Comparison of ENCODE assay signal across 8 cellular contexts in the genomic region with DNA sequence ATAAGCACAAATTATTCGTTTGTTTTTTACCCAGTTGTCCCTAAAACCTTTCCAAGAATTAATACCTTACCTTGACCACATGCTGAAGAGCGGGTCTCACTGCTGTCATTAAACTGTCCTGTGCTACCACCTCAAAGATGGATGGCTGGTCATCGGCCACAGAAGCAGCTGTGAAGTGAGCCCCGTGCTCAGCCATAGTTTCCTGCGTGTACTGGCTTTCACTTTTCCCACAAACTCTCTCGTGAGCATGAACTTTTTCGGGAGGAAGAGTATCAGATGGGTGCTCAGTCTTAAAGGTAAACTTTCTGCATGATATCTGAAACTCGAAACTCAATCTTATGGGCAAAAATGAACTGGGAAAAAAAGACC. TPM values are rescaled to one million over a fixed set of nuclear protein-coding genes. Genes with fewer than 3 reads are reported as not detected.
DNase-seq lines count a peak whose midpoint lies in the region; ATAC-seq and TF ChIP-seq lines count a peak whose summit lies in the region.

No MANE protein-coding gene starts in this region.

- H3K36me3 Mint-ChIP-seq in activated naive CD4-positive, alpha-beta T cell treated with anti-CD3 and anti-CD28 coated beads, Interleukin-2, amount 10 ng/mL, durations not matched to agents 7 days and 5 days = peaks cover 14% of the 10 kb centered on the region

- H3K36me3 ChIP-seq in right atrium auricular region = peaks cover 13% of the 10 kb centered on the region

- H3K4me3 ChIP-seq in right atrium auricular region (peak overlapping the region; percentile 61 to 72), skin epidermis (peak overlapping the region; percentile 49 to 81 (median 66))

- no peak for ATAC-seq in GM18867 (IDR thresholded peaks at IDR 0.05; ENCODE audit: unreplicated experiment)
- ATAC-seq in GM21786 (IDR thresholded peaks at IDR 0.05; ENCODE audit: unreplicated experiment) = no peak
- no peak for ATAC-seq in HG03095 (IDR thresholded peaks at IDR 0.05; ENCODE audit: unreplicated experiment)

- H3K27me3 Mint-ChIP-seq in activated naive CD4-positive, alpha-beta T cell treated with anti-CD3 and anti-CD28 coated beads, Interleukin-2, amount 10 ng/mL, durations not matched to agents 7 days and 5 days = peaks cover 4% of the 10 kb centered on the region

- H3K4me1 ChIP-seq in right atrium auricular region = peaks cover 0 to 18% of the 10 kb centered on the region in 2 donors

- TF ChIP-seq CTCF in right atrium auricular region (IDR thresholded peaks at IDR 0.05) = no peak

- H3K27ac ChIP-seq in right atrium auricular region (peak overlapping the region; percentile 89 to 95), skin epidermis (peak overlapping the region in 20 of 21 experiments; percentile 72 to 97 (median 89))

- peak overlapping the region; percentile 99 for H3K27ac Mint-ChIP-seq in activated naive CD4-positive, alpha-beta T cell treated with anti-CD3 and anti-CD28 coated beads, Interleukin-2, amount 10 ng/mL, durations not matched to agents 7 days and 5 days

- no peaks in the 10 kb centered on the region for H3K27me3 ChIP-seq in right atrium auricular region

- CTCF ChIA-PET in activated naive CD4-positive, alpha-beta T cell treated with anti-CD3 and anti-CD28 coated beads, Interleukin-2, amount 10 ng/mL, durations not matched to agents 7 days and 5 days (lab: Charles Lee) = interaction anchor here (0.9 to 2.2 kb wide), 6 partner anchors 9 to 43 kb away, joined by 3 to 10 read pairs (median 4); a partner anchor contains a TSS

- no peaks in the 10 kb centered on the region for H3K9me3 Mint-ChIP-seq in activated naive CD4-positive, alpha-beta T cell treated with anti-CD3 and anti-CD28 coated beads, Interleukin-2, amount 10 ng/mL, durations not matched to agents 7 days and 5 days

- H3K4me1 Mint-ChIP-seq in activated naive CD4-positive, alpha-beta T cell treated with anti-CD3 and anti-CD28 coated beads, Interleukin-2, amount 10 ng/mL, durations not matched to agents 7 days and 5 days = peaks cover 32% of the 10 kb centered on the region

- no peaks in the 10 kb centered on the region for H3K9me3 ChIP-seq in right atrium auricular region

- H3K4me3 Mint-ChIP-seq in activated naive CD4-positive, alpha-beta T cell treated with anti-CD3 and anti-CD28 coated beads, Interleukin-2, amount 10 ng/mL, durations not matched to agents 7 days and 5 days = peak overlapping the region; percentile 99

- DNase-seq in stimulated activated CD4-positive, alpha-beta T cell treated with anti-CD3 and anti-CD28 coated beads, Interleukin-15, amount 100 ng/mL, for 24 hours = peak; percentile 19
- DNase-seq in stimulated activated CD4-positive, alpha-beta T cell treated with anti-CD3 and anti-CD28 coated beads, Interleukin-1b, Interleukin-23, amount 100 ng/mL, for 48 hours = no peak
- DNase-seq in activated naive CD4-positive, alpha-beta T cell treated with anti-CD3 and anti-CD28 coated beads, Interleukin-2, amount 10 ng/mL, durations not matched to agents 7 days and 5 days = peak; percentile 27
- no peak for DNase-seq in right atrium auricular region (ENCODE audit: low spot score)

RNA-seq across cellular contexts. Expression of a gene that starts 0.6 kb away (rescaled TPM):
- 1 to 10 TPM; 8.7 to 8.9 TPM for total RNA-seq in right atrium auricular region

RNA-seq across cellular contexts. Expression of a gene that starts 9.3 kb away (rescaled TPM):
- total RNA-seq in right atrium auricular region = 10 to 100 TPM; 79.8 to 80.1 TPM

RNA-seq across cellular contexts. Expression of a gene that starts 17.2 kb away (rescaled TPM):
- not detected for total RNA-seq in right atrium auricular region

RNA-seq across cellular contexts. Expression of a gene that starts 40.3 kb away (rescaled TPM):
- under 1 TPM; 0.22 to 0.59 TPM for total RNA-seq in right atrium auricular region

Comparison
In these comparisons a context has a peak if more than half of its experiments do, and no peak if none do; other contexts are left out.
1. DNase-seq: peak in stimulated activated CD4-positive, alpha-beta T cell treated with anti-CD3 and anti-CD28 coated beads, Interleukin-15, amount 100 ng/mL, for 24 hours (single experiment) and activated naive CD4-positive, alpha-beta T cell treated with anti-CD3 and anti-CD28 coated beads, Interleukin-2, amount 10 ng/mL, durations not matched to agents 7 days and 5 days (single experiment); none in stimulated activated CD4-positive, alpha-beta T cell treated with anti-CD3 and anti-CD28 coated beads, Interleukin-1b, Interleukin-23, amount 100 ng/mL, for 48 hours (single experiment) and right atrium auricular region (single experiment).